ENCODE assay signal across 7 cellular contexts in genomic region chr12:122413516-122414404, GRCh38. TPM values are rescaled to one million over a fixed set of nuclear protein-coding genes. Genes with fewer than 3 reads are reported as not detected.
DNase-seq lines count a peak whose midpoint lies in the region; ATAC-seq lines count a peak whose summit lies in the region.

No MANE protein-coding gene starts in this region.

- intact Hi-C loops in sciatic nerve (cut with DNase I): no loop called here

- DNase-seq in EH (ENCODE audit: low read depth) (peak; percentile 45), MV-4-11 (lab: John Stamatoyannopoulos, UW) (peak; percentile 76), cerebellar cortex (ENCODE audit: low spot score) (peak; percentile 90), sciatic nerve (ENCODE audit: low spot score) (peak; percentile 10), HK-2 (ENCODE audit: unreplicated experiment) (no peak)

- no peak for ATAC-seq in sciatic nerve
- no peak for ATAC-seq in HG02840 (IDR thresholded peaks at IDR 0.05; ENCODE audit: low FRiP score, unreplicated experiment)
- no peak for ATAC-seq in HG02623 (IDR thresholded peaks at IDR 0.05; ENCODE audit: unreplicated experiment)

RNA-seq across cellular contexts. Expression of gene CLIP1, which starts 8.7 kb away (rescaled TPM):
- total RNA-seq in sciatic nerve: 114 TPM
